Comparison of ENCODE assay signal across 17 cellular contexts in genomic region chr22:23884133-23884532, GRCh38. TPM values are rescaled to one million over a fixed set of nuclear protein-coding genes. Genes with fewer than 3 reads are reported as not detected.
A peak's percentile ranks its signal among the peaks of the same experiment; 100 is the strongest.
DNase-seq lines count a peak whose midpoint lies in the region; ATAC-seq and TF ChIP-seq lines count a peak whose summit lies in the region.
"Had no signal": no experiment of that assay in that cellular context is flagged by ENCODE, and none has a peak within 500 bp of the region (broad histone marks: within the 10 kb centered on the region; RNA-seq: fewer than 3 reads in every experiment).

No MANE protein-coding gene starts in this region.

- no peaks in the 10 kb centered on the region for H3K27me3 ChIP-seq in SK-N-SH (ENCODE audit: insufficient read depth)
- no peaks in the 10 kb centered on the region for H3K27me3 ChIP-seq in WERI-Rb-1 (ENCODE audit: insufficient read depth, low read depth, severe bottlenecking)
- H3K27me3 ChIP-seq in mesenchymal stem cell (ENCODE audit: control insufficient read depth in 1 of 2, insufficient read depth in 1 of 2, low read length in 2 of 2) = no peaks in the 10 kb centered on the region
- H3K27me3 ChIP-seq in upper lobe of right lung = no peaks in the 10 kb centered on the region
- no peaks in the 10 kb centered on the region for H3K27me3 ChIP-seq in A673 (replicated peaks; ENCODE audit: insufficient read depth, low read depth, low read length, poor library complexity)
- H3K27me3 ChIP-seq in GM23248 (replicated peaks; ENCODE audit: insufficient read depth) = no peaks in the 10 kb centered on the region

- H3K18ac ChIP-seq in mesenchymal stem cell (ENCODE audit: low read depth in 1 of 2, low read length in 2 of 2) = no peak overlapping the region

- no peak overlapping the region for H2BK12ac ChIP-seq in mesenchymal stem cell (ENCODE audit: low read length in 2 of 2)

- H2BK15ac ChIP-seq in mesenchymal stem cell (ENCODE audit: low read depth, poor library complexity, severe bottlenecking) = no peak overlapping the region

- H3K4me2 ChIP-seq in SK-N-SH (no peak overlapping the region), mesenchymal stem cell (ENCODE audit: low read length, poor library complexity, severe bottlenecking) (no peak overlapping the region), GM23248 (ENCODE audit: unreplicated experiment) (no peak overlapping the region)
- H3K4me2 ChIP-seq: GM23338 had no signal

- H3K4ac ChIP-seq in mesenchymal stem cell (ENCODE audit: low read depth in 1 of 2, low read length in 2 of 2) = no peak overlapping the region

- in situ Hi-C loops in GM23248 (cut with MboI) = no loop called here

- H3K27ac ChIP-seq in SK-N-SH (ENCODE audit: low read depth in 2 of 2, low read length in 1 of 2) = no peak overlapping the region
- H3K27ac ChIP-seq in WERI-Rb-1 = peak overlapping the region; percentile 85
- no peak overlapping the region for H3K27ac ChIP-seq in mesenchymal stem cell (ENCODE audit: low read length, poor library complexity, severe bottlenecking)
- H3K27ac ChIP-seq in upper lobe of right lung = no peak overlapping the region
- no peak overlapping the region for H3K27ac ChIP-seq in A673 (ENCODE audit: low read depth, low read length, poor library complexity, severe bottlenecking)
- no peak overlapping the region for H3K27ac ChIP-seq in GM23248
- H3K27ac ChIP-seq: C4-2B had no signal

- no peak overlapping the region for H2BK5ac ChIP-seq in mesenchymal stem cell (ENCODE audit: low read depth, low read length, poor library complexity, severe bottlenecking)

- BruUV-seq in A673 (replicated peaks; lab: Mats Ljungman, UMichigan) = no TSS peak

- no peak overlapping the region for H3K9ac ChIP-seq in SK-N-SH
- no peak overlapping the region for H3K9ac ChIP-seq in mesenchymal stem cell (ENCODE audit: low read length)
- H3K9ac ChIP-seq in GM23248 = no peak overlapping the region

- H2AFZ ChIP-seq in SK-N-SH (ENCODE audit: low read depth) = no peak overlapping the region
- H2AFZ ChIP-seq in mesenchymal stem cell (ENCODE audit: low read depth, low read length) = no peak overlapping the region
- H2AFZ ChIP-seq in GM23248 = no peak overlapping the region
- H2AFZ ChIP-seq: GM23338 had no signal

- no peaks in the 10 kb centered on the region for H3K79me2 ChIP-seq in SK-N-SH (ENCODE audit: insufficient read depth)
- no peaks in the 10 kb centered on the region for H3K79me2 ChIP-seq in GM23248 (ENCODE audit: insufficient read depth)

- no peak overlapping the region for H3K14ac ChIP-seq in mesenchymal stem cell (ENCODE audit: low read length in 2 of 2)

- no peak for TF ChIP-seq RAD21 in SK-N-SH (IDR thresholded peaks at IDR 0.05; ENCODE audit: low read length)

- H3K9me3 ChIP-seq in SK-N-SH (no peaks in the 10 kb centered on the region), WERI-Rb-1 (ENCODE audit: severe bottlenecking) (no peaks in the 10 kb centered on the region), mesenchymal stem cell (ENCODE audit: control insufficient read depth, low read length) (no peaks in the 10 kb centered on the region), upper lobe of right lung (no peaks in the 10 kb centered on the region), A673 (ENCODE audit: low read depth, low read length, poor library complexity, severe bottlenecking) (no peaks in the 10 kb centered on the region), GM23248 (ENCODE audit: low read depth) (no peaks in the 10 kb centered on the region)
- H3K9me3 ChIP-seq: Caco-2 had no signal

- H3K9me2 ChIP-seq in SK-N-SH (no peaks in the 10 kb centered on the region), GM23248 (ENCODE audit: insufficient read depth) (no peaks in the 10 kb centered on the region)

- POLR2A ChIA-PET in SK-N-SH (lab: Yijun Ruan, JAX) = no interaction called here
- POLR2A ChIA-PET in A673 (lab: Charles Lee; ENCODE audit: low non-redundant PET) = no interaction called here

- TF ChIP-seq CTCF in SK-N-SH (IDR thresholded peaks at IDR 0.05) (no peak), WERI-Rb-1 (IDR thresholded peaks at IDR 0.05; ENCODE audit: low read depth, low read length) (no peak), upper lobe of right lung (IDR thresholded peaks at IDR 0.05) (no peak), A673 (conservative IDR thresholded peaks at IDR 0.05; ENCODE audit: low read depth, low read length) (no peak)

- intact Hi-C loops in upper lobe of right lung (cut with DNase I) = no loop called here
- intact Hi-C loops in A673 (cut with micrococcal nuclease; ENCODE audit: unreplicated experiment) = no loop called here
- intact Hi-C loops in sciatic nerve (cut with DNase I) = no loop called here

- no peak overlapping the region for H3K4me3 ChIP-seq in SK-N-SH (ENCODE audit: low read depth in 2 of 2, low read length in 1 of 2)
- H3K4me3 ChIP-seq in WERI-Rb-1 (ENCODE audit: low read depth, low read length) = no peak overlapping the region
- no peak overlapping the region for H3K4me3 ChIP-seq in mesenchymal stem cell (ENCODE audit: insufficient read depth in 1 of 2, low read depth in 1 of 2, low read length in 2 of 2)
- no peak overlapping the region for H3K4me3 ChIP-seq in upper lobe of right lung
- H3K4me3 ChIP-seq in A673 (ENCODE audit: low read depth, low read length, poor library complexity, severe bottlenecking) = no peak overlapping the region
- no peak overlapping the region for H3K4me3 ChIP-seq in GM23248
- H3K4me3 ChIP-seq: GM23338 had no signal

- peaks cover 9% of the 10 kb centered on the region for H3F3A ChIP-seq in SK-N-SH (replicated peaks; ENCODE audit: insufficient read depth)
- peaks cover 12% of the 10 kb centered on the region; the same call in 1 of the 2 replicates for H3F3A ChIP-seq in GM23248 (ENCODE audit: insufficient read depth)

- DNase-seq in SK-N-SH (peak; percentile 44), WERI-Rb-1 (peak; percentile 92), mesenchymal stem cell (no peak), upper lobe of right lung (no peak), A673 (ENCODE audit: low spot score) (no peak), sciatic nerve (ENCODE audit: low spot score) (no peak), GM23248 (no peak)
- DNase-seq: 8988T; Caco-2; CD4-positive, alpha-beta T cell; GDM1; HFFc6 had no signal

- TF ChIP-seq EP300 in SK-N-SH (IDR thresholded peaks at IDR 0.05; ENCODE audit: borderline replicate concordance in 1 of 2, low read depth in 1 of 2, low read length in 1 of 2) = no peak

- H3K4me1 ChIP-seq in SK-N-SH (ENCODE audit: control insufficient read depth in 1 of 2, insufficient read depth in 2 of 2, low read depth in 1 of 2, low read length in 1 of 2) = peaks cover 0 to 4% of the 10 kb centered on the region in 2 experiments; a peak in 1 of 4 replicates
- peaks cover 8% of the 10 kb centered on the region for H3K4me1 ChIP-seq in mesenchymal stem cell (ENCODE audit: control insufficient read depth, insufficient read depth, low read depth, low read length)
- no peaks in the 10 kb centered on the region for H3K4me1 ChIP-seq in upper lobe of right lung
- H3K4me1 ChIP-seq in A673 (ENCODE audit: insufficient read depth, low read length, poor library complexity, severe bottlenecking) = no peaks in the 10 kb centered on the region
- peaks cover 4% of the 10 kb centered on the region for H3K4me1 ChIP-seq in GM23248 (ENCODE audit: insufficient read depth)
- H3K4me1 ChIP-seq: Caco-2 had no signal

- 80% methylated on average over 2 of the region's 9 CpGs for WGBS in SK-N-SH (ENCODE audit: low lambda C conversion rate)
- WGBS in mesenchymal stem cell = 90% methylated on average over 9 of the region's 9 CpGs
- 83 to 87% methylated on average over 8 of the region's 9 CpGs for WGBS in GM23248 (ENCODE audit: low coverage in 1 of 2, low lambda C conversion rate in 2 of 2, missing lambda C conversion rate in 2 of 2), 2 experiments

- CTCF ChIA-PET in SK-N-SH (lab: Yijun Ruan, JAX) (interaction anchor here (2.4 kb wide), 1 partner anchor 9 kb away, joined by 17 read pairs; the partner anchor contains the start of gene MIF), A673 (lab: Charles Lee) (no interaction called here)

- no peaks in the 10 kb centered on the region for H3K79me1 ChIP-seq in mesenchymal stem cell (replicated peaks; ENCODE audit: low read length, poor library complexity, severe bottlenecking)

- no peaks in the 10 kb centered on the region for H4K20me1 ChIP-seq in SK-N-SH (ENCODE audit: insufficient read depth)
- no peaks in the 10 kb centered on the region for H4K20me1 ChIP-seq in GM23248 (ENCODE audit: insufficient read depth)

- peak overlapping the region; percentile 53 for H4K91ac ChIP-seq in mesenchymal stem cell (ENCODE audit: low read length)

- H3K36me3 ChIP-seq in SK-N-SH (replicated peaks in 1 of 2; ENCODE audit: control insufficient read depth in 1 of 2, insufficient read depth in 2 of 2, low read length in 1 of 2) (peaks cover 0 to 10% of the 10 kb centered on the region in 2 experiments), WERI-Rb-1 (peaks cover 34% of the 10 kb centered on the region), mesenchymal stem cell (ENCODE audit: control insufficient read depth in 1 of 2, insufficient read depth in 2 of 2, low read depth in 1 of 2, low read length in 2 of 2) (peaks cover 0 to 43% of the 10 kb centered on the region in 2 experiments), upper lobe of right lung (no peaks in the 10 kb centered on the region), A673 (ENCODE audit: insufficient read depth, low read length, poor library complexity, severe bottlenecking) (no peaks in the 10 kb centered on the region), GM23248 (ENCODE audit: low read depth) (no peaks in the 10 kb centered on the region)

- no peak overlapping the region for H3K23ac ChIP-seq in mesenchymal stem cell (ENCODE audit: low read length in 2 of 2)

- ATAC-seq in SK-N-SH treated with all-trans-retinoic acid at 6 μM for 48 hours = no peak
- peak; percentile 28 for ATAC-seq in upper lobe of right lung
- ATAC-seq in sciatic nerve = no peak
- ATAC-seq: GM23338, HCT116 had no signal

- no peak overlapping the region for H4K8ac ChIP-seq in mesenchymal stem cell (ENCODE audit: low read length)

- no peak overlapping the region for H2AK5ac ChIP-seq in mesenchymal stem cell (ENCODE audit: low read length, severe bottlenecking)

- H2BK120ac ChIP-seq in mesenchymal stem cell (ENCODE audit: low read depth, low read length) = no peak overlapping the region

RNA-seq across cellular contexts. Expression of gene MIF, which starts 10.1 kb away (rescaled TPM):
- 496 and 565 TPM in 2 replicates for polyA plus RNA-seq in SK-N-SH (2012; rRNA removed)
- 295 and 435 TPM in 2 replicates for polyA plus RNA-seq in SK-N-SH (2012; cell fraction: cytosol; rRNA removed)
- polyA plus RNA-seq in SK-N-SH (2012; cell fraction: nucleus; rRNA removed) = 201 and 326 TPM in 2 replicates
- 908 TPM for polyA plus RNA-seq in mesenchymal stem cell (2013, experiment 1 of 2)
- 993 TPM for polyA plus RNA-seq in mesenchymal stem cell (2013, experiment 2 of 2)
- 236 TPM for total RNA-seq in upper lobe of right lung
- total RNA-seq in A673 (2021) = 802 and 864 TPM in 2 replicates
- total RNA-seq in sciatic nerve = 229 TPM
- 262 and 335 TPM in 2 replicates for total RNA-seq in GM23248 (2014; rRNA removed; shearing (Covaris generic))
- polyA plus RNA-seq in GM23248 (2016; fragmentation: Nextera tagmentation; extraction: Ambion mirVana) = 2,233 and 2,246 TPM in 2 replicates

RNA-seq across cellular contexts. Expression of gene SLC2A11, which starts 26.5 kb away (rescaled TPM):
- polyA plus RNA-seq in SK-N-SH (2012; rRNA removed) (21.8 and 27.1 TPM in 2 replicates), GM23248 (2016; fragmentation: Nextera tagmentation; extraction: Ambion mirVana) (5.7 and 6.1 TPM in 2 replicates)
- polyA plus RNA-seq in SK-N-SH (2012; cell fraction: cytosol; rRNA removed) = 9.3 and 12.5 TPM in 2 replicates
- 68.9 and 85.4 TPM in 2 replicates for polyA plus RNA-seq in SK-N-SH (2012; cell fraction: nucleus; rRNA removed)
- 15.5 TPM for polyA plus RNA-seq in mesenchymal stem cell (2013, experiment 1 of 2)
- 15.6 TPM for polyA plus RNA-seq in mesenchymal stem cell (2013, experiment 2 of 2)
- total RNA-seq in upper lobe of right lung (13.2 TPM), A673 (2021) (4.9 and 6.2 TPM in 2 replicates), sciatic nerve (13.6 TPM)
- total RNA-seq in GM23248 (2014; rRNA removed; shearing (Covaris generic)) = 8.5 and 16.6 TPM in 2 replicates

RNA-seq across cellular contexts. Expression of gene DERL3, which starts 45.3 kb away (rescaled TPM):
- polyA plus RNA-seq in SK-N-SH (2012; rRNA removed) (not detected in 2 replicates), GM23248 (2016; fragmentation: Nextera tagmentation; extraction: Ambion mirVana) (0.73 and 0.76 TPM in 2 replicates)
- not detected in 2 replicates for polyA plus RNA-seq in SK-N-SH (2012; cell fraction: cytosol; rRNA removed)
- polyA plus RNA-seq in SK-N-SH (2012; cell fraction: nucleus; rRNA removed) = 0.01 TPM in 2 replicates
- 0.61 TPM for polyA plus RNA-seq in mesenchymal stem cell (2013, experiment 1 of 2)
- 0.52 TPM for polyA plus RNA-seq in mesenchymal stem cell (2013, experiment 2 of 2)
- total RNA-seq in upper lobe of right lung (3.8 TPM), A673 (2021) (1.5 and 2.0 TPM in 2 replicates), sciatic nerve (2.7 TPM)
- total RNA-seq in GM23248 (2014; rRNA removed; shearing (Covaris generic)) = 1.2 and 2.3 TPM in 2 replicates
- total RNA-seq: HepG2 had no signal
- polyA plus RNA-seq: HepG2 had no signal

Comparison
In these comparisons a context has a peak if more than half of its experiments do, and no peak if none do; other contexts are left out.
1. DNase-seq: peak in SK-N-SH (single experiment) and WERI-Rb-1 (single experiment); none in mesenchymal stem cell (single experiment), upper lobe of right lung (single experiment), A673 (single experiment), sciatic nerve (single experiment) and GM23248 (single experiment).